13 cellular contexts compared by ENCODE assay signal in genomic region chr4:66575024-66575696, GRCh38.
DNase-seq lines count a peak whose midpoint lies in the region; ATAC-seq, FAIRE-seq and TF ChIP-seq lines count a peak whose summit lies in the region.
"Had no signal": no experiment of that assay in that cellular context is flagged by ENCODE, and none has a peak within 500 bp of the region (broad histone marks: within the 10 kb centered on the region; RNA-seq: fewer than 3 reads in every experiment).

No MANE protein-coding gene starts in this region.

- POLR2A ChIA-PET in HEK293 (lab: Yijun Ruan, JAX), result no interaction called here

- in situ Hi-C loops in SK-MEL-5 (cut with HindIII; ENCODE audit: low pct_unique_long_range_greater_than_20kb, low sequenced_read_pairs), result no loop called here

- ATAC-seq in GM21619 (IDR thresholded peaks at IDR 0.05; ENCODE audit: unreplicated experiment), result no peak
- ATAC-seq: K562 had no signal

- TF ChIP-seq POLR2A in GM12892 (IDR thresholded peaks at IDR 0.05; ENCODE audit: low read depth, low read length), result no peak

- DNase-seq in SK-MEL-5 (ENCODE audit: low read depth, low spot score) (peak; percentile 75), fibroblast of the conjunctiva (ENCODE audit: low read depth) (peak; percentile 26), stromal cell of bone marrow (ENCODE audit: low read depth) (peak; percentile 60), NCI-H345 (lab: John Stamatoyannopoulos, UW) (no peak), GM12892 (ENCODE audit: insufficient read length) (no peak)
- DNase-seq: activated gamma-delta T cell, GDM1, NCI-H82 had no signal

- no peak overlapping the region for H3K27ac ChIP-seq in HEK293 (ENCODE audit: extremely low read depth, low read depth, low read length)
- H3K27ac ChIP-seq: VCaP had no signal

- no peak for TF ChIP-seq CTCF in HEK293 (tag by site-specific recombination; IDR thresholded peaks at IDR 0.05)

- no peak for FAIRE-seq in GM12892 (lab: Jason Lieb, UNC)
- FAIRE-seq: K562 had no signal

- no peak overlapping the region for H3K4me3 ChIP-seq in HEK293 (ENCODE audit: low read depth, low read length)
- H3K4me3 ChIP-seq: K562, lung had no signal

- no peaks in the 10 kb centered on the region for H3K36me3 ChIP-seq in HEK293 (ENCODE audit: control insufficient read depth in 2 of 2, insufficient read depth in 1 of 2, low read length in 2 of 2)

- H3K9me3 ChIP-seq in HEK293 (ENCODE audit: control insufficient read depth, insufficient read depth, low read depth, low read length), result no peaks in the 10 kb centered on the region

- CTCF ChIA-PET in HEK293 (lab: Yijun Ruan, JAX), result no interaction called here

- 0 out of 2 replicates have a peak, but pooled peaks cover 2% of the 10 kb centered on the region for H3K4me1 ChIP-seq in HEK293 (ENCODE audit: control insufficient read depth, insufficient read depth, low read length)

TF ChIP-seq in HEK293, 187 proteins besides CTCF, POLR2A, EP300 and RAD21 (continues in another document):
- TF ChIP-seq REST (tag by site-specific recombination; IDR thresholded peaks at IDR 0.05) (no peak), ZSCAN18 (tag by site-specific recombination; IDR thresholded peaks at IDR 0.05) (no peak), PRDM1 (tag by site-specific recombination; IDR thresholded peaks at IDR 0.05) (no peak), ZNF112 (tag by site-specific recombination; IDR thresholded peaks at IDR 0.05) (no peak), ZNF223 (tag by site-specific recombination; IDR thresholded peaks at IDR 0.05) (no peak), YY1 (tag by site-specific recombination; IDR thresholded peaks at IDR 0.05) (no peak), ZBTB26 (tag by site-specific recombination; optimal IDR thresholded peaks at IDR 0.05) (no peak), SCRT1 (tag by site-specific recombination; IDR thresholded peaks at IDR 0.05; ENCODE audit: borderline replicate concordance) (no peak), ZBTB21 (tag by site-specific recombination; IDR thresholded peaks at IDR 0.05) (peak; percentile 27; the same call in 1 of the 2 replicates), ZNF785 (tag by site-specific recombination; IDR thresholded peaks at IDR 0.05) (no peak), WT1 (tag by site-specific recombination; IDR thresholded peaks at IDR 0.05) (no peak), TSHZ1 (tag by site-specific recombination; IDR thresholded peaks at IDR 0.05; ENCODE audit: borderline replicate concordance) (no peak), ZNF843 (tag by site-specific recombination; IDR thresholded peaks at IDR 0.05) (no peak), ZNF157 (tag by site-specific recombination; IDR thresholded peaks at IDR 0.05) (no peak), ZFP37 (tag by site-specific recombination; IDR thresholded peaks at IDR 0.05) (no peak), ZNF426 (tag by site-specific recombination; IDR thresholded peaks at IDR 0.05) (no peak), ZNF837 (tag by site-specific recombination; IDR thresholded peaks at IDR 0.05) (no peak), SP7 (tag by site-specific recombination; IDR thresholded peaks at IDR 0.05) (peak; percentile 52; the same call in 1 of the 2 replicates), ZNF626 (tag by site-specific recombination; IDR thresholded peaks at IDR 0.05) (no peak), ZBTB17 (tag by site-specific recombination; IDR thresholded peaks at IDR 0.05) (peak; percentile 76), ZNF140 (tag by site-specific recombination; IDR thresholded peaks at IDR 0.05) (no peak), INSM2 (tag by site-specific recombination; IDR thresholded peaks at IDR 0.05) (no peak), KLF9 (tag by site-specific recombination; IDR thresholded peaks at IDR 0.05; ENCODE audit: low read depth) (no peak), ZBTB20 (tag by site-specific recombination; IDR thresholded peaks at IDR 0.05) (no peak), KLF1 (tag by site-specific recombination; IDR thresholded peaks at IDR 0.05) (no peak)

Comparison
In these comparisons a context has a peak if more than half of its experiments do, and no peak if none do; other contexts are left out.
1. DNase-seq: peak in SK-MEL-5 (single experiment), fibroblast of the conjunctiva (single experiment) and stromal cell of bone marrow (single experiment); none in NCI-H345 (single experiment) and GM12892 (single experiment).